In genomic region chr6:157229733-157230132, GRCh38 we compare ENCODE assay signal across 9 cellular contexts.
DNase-seq lines count a peak whose midpoint lies in the region; ATAC-seq and TF ChIP-seq lines count a peak whose summit lies in the region.
"Had no signal": no experiment of that assay in that cellular context is flagged by ENCODE, and none has a peak within 500 bp of the region (broad histone marks: within the 10 kb centered on the region; RNA-seq: fewer than 3 reads in every experiment).

No MANE protein-coding gene starts in this region.

- POLR2A ChIA-PET in naive thymus-derived CD4-positive, alpha-beta T cell (lab: Charles Lee) = interaction anchor here (0.9 kb wide), 1 partner anchor 44 kb away, joined by 3 read pairs; no protein-coding TSS in a partner anchor

- H4K20me1 ChIP-seq in DOHH2 (ENCODE audit: control insufficient read depth, insufficient read depth, low read depth, low read length) = no peaks in the 10 kb centered on the region

- H3K9me2 ChIP-seq in DOHH2 (replicated peaks; ENCODE audit: control insufficient read depth, low read length) = no peaks in the 10 kb centered on the region

- peak overlapping the region; percentile 18 for H3K4me2 ChIP-seq in DOHH2 (ENCODE audit: low read length)

- H3K9me3 Mint-ChIP-seq in naive thymus-derived CD4-positive, alpha-beta T cell = no peaks in the 10 kb centered on the region

- ATAC-seq in naive thymus-derived CD4-positive, alpha-beta T cell = peak; percentile 26
- ATAC-seq in omental fat pad (ENCODE audit: low FRiP score) (no peak), gastrocnemius medialis (no peak)

- H3K4me3 ChIP-seq in DOHH2 (ENCODE audit: low read length) (no peak overlapping the region), Peyer's patch (no peak overlapping the region), gastrocnemius medialis (no peak overlapping the region)
- H3K4me3 ChIP-seq in naive thymus-derived CD4-positive, alpha-beta T cell (ENCODE audit: low read length) = no peak overlapping the region

- no peaks in the 10 kb centered on the region for H3K79me2 ChIP-seq in DOHH2 (ENCODE audit: control insufficient read depth, low read length)

- CTCF ChIA-PET in naive thymus-derived CD4-positive, alpha-beta T cell (lab: Charles Lee) = interaction anchor here (0.5 to 1.3 kb wide), 2 partner anchors 44 to 383 kb away, joined by 4 to 7 read pairs; no protein-coding TSS in a partner anchor

- intact Hi-C loops in naive thymus-derived CD4-positive, alpha-beta T cell (cut with micrococcal nuclease) = no loop called here
- intact Hi-C loops in gastrocnemius medialis (cut with DNase I; ENCODE audit: low total_unique reads) = no loop called here

- H3K4me1 Mint-ChIP-seq in naive thymus-derived CD4-positive, alpha-beta T cell = peaks cover 24 to 57% (median 46%) of the 10 kb centered on the region in 7 donors

- H3K27ac ChIP-seq in DOHH2 (ENCODE audit: low read depth, low read length) (no peak overlapping the region), Peyer's patch (no peak overlapping the region), gastrocnemius medialis (no peak overlapping the region)
- H3K27ac ChIP-seq in naive thymus-derived CD4-positive, alpha-beta T cell (ENCODE audit: low read depth, low read length) = no peak overlapping the region

- peaks cover 8% of the 10 kb centered on the region; the same call in 1 of the 2 replicates for H3F3A ChIP-seq in DOHH2 (ENCODE audit: control insufficient read depth, insufficient read depth)

- no peaks in the 10 kb centered on the region for H3K9me3 ChIP-seq in DOHH2 (ENCODE audit: control insufficient read depth, insufficient read depth, low read length)
- H3K9me3 ChIP-seq in Peyer's patch = no peaks in the 10 kb centered on the region
- H3K9me3 ChIP-seq in naive thymus-derived CD4-positive, alpha-beta T cell (ENCODE audit: control insufficient read depth in 2 of 3, low read length in 3 of 3) = no peaks in the 10 kb centered on the region
- no peaks in the 10 kb centered on the region for H3K9me3 ChIP-seq in gastrocnemius medialis

- H3K36me3 ChIP-seq in DOHH2 (ENCODE audit: control insufficient read depth, low read length) (no peaks in the 10 kb centered on the region), Peyer's patch (no peaks in the 10 kb centered on the region), gastrocnemius medialis (no peaks in the 10 kb centered on the region)
- no peaks in the 10 kb centered on the region for H3K36me3 ChIP-seq in naive thymus-derived CD4-positive, alpha-beta T cell (ENCODE audit: control insufficient read depth in 2 of 3, insufficient read depth in 3 of 3, low read length in 3 of 3)

- H3K27me3 ChIP-seq in DOHH2 (ENCODE audit: control insufficient read depth, low read length) (no peaks in the 10 kb centered on the region; the same call in 1 of the 2 replicates), Peyer's patch (no peaks in the 10 kb centered on the region), gastrocnemius medialis (peaks cover 0 to 1% (median 0%) of the 10 kb centered on the region in 3 donors)
- no peaks in the 10 kb centered on the region for H3K27me3 ChIP-seq in naive thymus-derived CD4-positive, alpha-beta T cell (ENCODE audit: control insufficient read depth in 2 of 2, insufficient read depth in 2 of 2, low read length in 2 of 2)

- H3K27ac Mint-ChIP-seq in naive thymus-derived CD4-positive, alpha-beta T cell = peak overlapping the region in 4 of 9 donors; percentile 43 to 84 (median 80)

- peaks cover 0 to 2% (median 0%) of the 10 kb centered on the region in 5 donors for H3K36me3 Mint-ChIP-seq in naive thymus-derived CD4-positive, alpha-beta T cell
- H3K36me3 Mint-ChIP-seq: CD4-positive, CD25-positive, alpha-beta regulatory T cell had no signal

- in situ Hi-C loops in G401 (cut with HindIII; ENCODE audit: low sequenced_read_pairs) (no loop called here), gastrocnemius medialis (cut with MboI; ENCODE audit: low sequenced_read_pairs in 4 of 4) (loop anchor here in 1 of 4 donors (10.0 kb wide), 1 partner anchor 45 kb away; no protein-coding TSS in a partner anchor)

- H3K4me3 Mint-ChIP-seq in naive thymus-derived CD4-positive, alpha-beta T cell = no peak overlapping the region

- H3K4me1 ChIP-seq in DOHH2 (ENCODE audit: control insufficient read depth, low read length) (peaks cover 39% of the 10 kb centered on the region), Peyer's patch (no peaks in the 10 kb centered on the region), gastrocnemius medialis (peaks cover 15 to 20% of the 10 kb centered on the region in 2 donors)
- peaks cover 15 to 27% of the 10 kb centered on the region in 2 donors for H3K4me1 ChIP-seq in naive thymus-derived CD4-positive, alpha-beta T cell (ENCODE audit: control insufficient read depth in 2 of 2, insufficient read depth in 2 of 2, low read length in 2 of 2)

- H3K27me3 Mint-ChIP-seq in naive thymus-derived CD4-positive, alpha-beta T cell = peaks cover 11 to 24% (median 17%) of the 10 kb centered on the region in 5 donors

- no peak for TF ChIP-seq POLR2A in Peyer's patch (IDR thresholded peaks at IDR 0.05)
- no peak for TF ChIP-seq POLR2A in gastrocnemius medialis (IDR thresholded peaks at IDR 0.05)

- TF ChIP-seq CTCF in DOHH2 (IDR thresholded peaks at IDR 0.05; ENCODE audit: low read depth, low read length, poor library complexity, severe bottlenecking) = no peak
- TF ChIP-seq CTCF in Peyer's patch (IDR thresholded peaks at IDR 0.05) = no peak
- no peak for TF ChIP-seq CTCF in omental fat pad (IDR thresholded peaks at IDR 0.05)
- no peak for TF ChIP-seq CTCF in gastrocnemius medialis (IDR thresholded peaks at IDR 0.05 in 4 of 5, conservative IDR thresholded peaks at IDR 0.05 in 1 of 5)

- DNase-seq in NCI-H187 treated with DMSO at 0.1 percent for 48 hours (lab: John Stamatoyannopoulos, UW) (peak; percentile 97), Peyer's patch (peak in 2 of 3 donors; percentile 63 to 66), omental fat pad (ENCODE audit: low spot score) (no peak), G401 (ENCODE audit: low spot score) (no peak), gastrocnemius medialis (no peak), GF-D8 (lab: John Stamatoyannopoulos, UW) (no peak)
- no peak for DNase-seq in naive thymus-derived CD4-positive, alpha-beta T cell
- DNase-seq: CD4-positive, CD25-positive, alpha-beta regulatory T cell had no signal

Comparison
In these comparisons a context has a peak if more than half of its experiments do, and no peak if none do; other contexts are left out.
1. DNase-seq: peak in NCI-H187 treated with DMSO at 0.1 percent for 48 hours (single experiment) and Peyer's patch (2 of 3); none in naive thymus-derived CD4-positive, alpha-beta T cell (0 of 9), omental fat pad (single experiment), G401 (single experiment), gastrocnemius medialis (0 of 2) and GF-D8 (single experiment).